8 cellular contexts compared by ENCODE assay signal in the genomic region with DNA sequence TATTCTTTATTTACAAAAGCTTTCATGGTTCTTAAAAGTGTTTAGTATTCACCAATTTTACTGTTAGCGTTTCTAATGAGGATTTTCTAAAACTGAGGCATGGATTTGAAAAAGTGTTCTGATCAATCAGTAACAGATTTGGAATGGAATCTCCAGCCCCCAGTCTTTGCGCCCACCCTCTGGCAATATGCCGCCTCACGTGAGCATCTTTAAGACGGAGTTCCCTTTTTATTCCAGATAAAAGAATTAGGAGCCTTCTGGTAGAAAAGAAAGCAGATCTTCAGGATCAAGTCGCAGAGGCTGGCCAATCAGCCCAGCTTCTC. TPM values are rescaled to one million over a fixed set of nuclear protein-coding genes. Genes with fewer than 3 reads are reported as not detected.
DNase-seq lines count a peak whose midpoint lies in the region; ATAC-seq, FAIRE-seq and TF ChIP-seq lines count a peak whose summit lies in the region.

No MANE protein-coding gene starts in this region.

- intact Hi-C loops in prostate gland (cut with DNase I) = no loop called here

- in situ Hi-C loops in GM13976 (cut with MboI; ENCODE audit: low sequenced_read_pairs, unreplicated experiment) = no loop called here

- TF ChIP-seq CTCF in Peyer's patch (IDR thresholded peaks at IDR 0.05) (no peak), fibroblast of mammary gland (conservative IDR thresholded peaks at IDR 0.05; ENCODE audit: control insufficient read depth, insufficient read depth, low read depth, low read length) (no peak), prostate gland (IDR thresholded peaks at IDR 0.05) (no peak), GM13976 (IDR thresholded peaks at IDR 0.05; ENCODE audit: borderline replicate concordance, control extremely low read depth, extremely low read depth, insufficient read depth, missing control alignments) (no peak)

- H3K9me3 ChIP-seq in Peyer's patch (no peaks in the 10 kb centered on the region), prostate gland (no peaks in the 10 kb centered on the region)

- no peak for FAIRE-seq in GM12892 (lab: Jason Lieb, UNC)

- DNase-seq in D341Med (ENCODE audit: low spot score) = peak; percentile 34
- no peak for DNase-seq in Peyer's patch
- DNase-seq in fibroblast of mammary gland (ENCODE audit: low read depth) = no peak
- DNase-seq in prostate gland (ENCODE audit: low spot score) = no peak
- DNase-seq in GM12892 (ENCODE audit: insufficient read length) = no peak
- DNase-seq in GM13976 (ENCODE audit: low spot score) = no peak
- DNase-seq in Kasumi-1 (lab: John Stamatoyannopoulos, UW) = no peak

- H3K27me3 ChIP-seq in Peyer's patch = no peaks in the 10 kb centered on the region
- no peaks in the 10 kb centered on the region for H3K27me3 ChIP-seq in prostate gland (replicated peaks; ENCODE audit: insufficient read depth)

- no peak for ATAC-seq in HG03025 (IDR thresholded peaks at IDR 0.05; ENCODE audit: low FRiP score, unreplicated experiment)

- WGBS in prostate gland = 10% methylated on average over 6 of the region's 6 CpGs

- H3K4me1 ChIP-seq in Peyer's patch = peaks cover 0 to 13% (median 3%) of the 10 kb centered on the region in 4 donors
- H3K4me1 ChIP-seq in prostate gland (replicated peaks) = peaks cover 15% of the 10 kb centered on the region

- H3K4me3 ChIP-seq in Peyer's patch (peak overlapping the region in 3 of 4 donors; percentile 45 to 89 (median 69)), fibroblast of mammary gland (ENCODE audit: control insufficient read depth, low read depth, low read length) (peak overlapping the region; percentile 63), prostate gland (peak overlapping the region; percentile 47 to 55)

- H3K36me3 ChIP-seq in Peyer's patch (no peaks in the 10 kb centered on the region), prostate gland (no peaks in the 10 kb centered on the region)

- no peak for TF ChIP-seq POLR2A in Peyer's patch (IDR thresholded peaks at IDR 0.05)
- TF ChIP-seq POLR2A in prostate gland (IDR thresholded peaks at IDR 0.05) = no peak
- no peak for TF ChIP-seq POLR2A in GM12892 (IDR thresholded peaks at IDR 0.05; ENCODE audit: low read depth, low read length)

- H3K27ac ChIP-seq in Peyer's patch = peak overlapping the region in 3 of 4 donors; percentile 72 to 90 (median 73)
- peak overlapping the region; percentile 74 to 88 for H3K27ac ChIP-seq in prostate gland

RNA-seq across cellular contexts. Expression of gene TBC1D16, which starts 1.1 kb away (rescaled TPM):
- 10 to 100 TPM; 11.9 to 29.7 (median 22.2) TPM for total RNA-seq in Peyer's patch
- 10 to 100 TPM; 29.1 to 41.9 TPM for total RNA-seq in prostate gland
- 0.45 TPM for polyA plus RNA-seq in GM12892 (2012; ENCODE audit: missing spikeins)

RNA-seq across cellular contexts. Expression of gene CCDC40, which starts 1.8 kb away (rescaled TPM):
- 10 to 100 TPM in 2 of 4 donors, 1 to 10 TPM in 2; 2.8 to 54.5 (median 7.8) TPM for total RNA-seq in Peyer's patch
- total RNA-seq in prostate gland = 10 to 100 TPM; 11.8 to 19.7 TPM
- 0.25 TPM for polyA plus RNA-seq in GM12892 (2012; ENCODE audit: missing spikeins)
